12 cellular contexts compared by ENCODE assay signal in the genomic region with DNA sequence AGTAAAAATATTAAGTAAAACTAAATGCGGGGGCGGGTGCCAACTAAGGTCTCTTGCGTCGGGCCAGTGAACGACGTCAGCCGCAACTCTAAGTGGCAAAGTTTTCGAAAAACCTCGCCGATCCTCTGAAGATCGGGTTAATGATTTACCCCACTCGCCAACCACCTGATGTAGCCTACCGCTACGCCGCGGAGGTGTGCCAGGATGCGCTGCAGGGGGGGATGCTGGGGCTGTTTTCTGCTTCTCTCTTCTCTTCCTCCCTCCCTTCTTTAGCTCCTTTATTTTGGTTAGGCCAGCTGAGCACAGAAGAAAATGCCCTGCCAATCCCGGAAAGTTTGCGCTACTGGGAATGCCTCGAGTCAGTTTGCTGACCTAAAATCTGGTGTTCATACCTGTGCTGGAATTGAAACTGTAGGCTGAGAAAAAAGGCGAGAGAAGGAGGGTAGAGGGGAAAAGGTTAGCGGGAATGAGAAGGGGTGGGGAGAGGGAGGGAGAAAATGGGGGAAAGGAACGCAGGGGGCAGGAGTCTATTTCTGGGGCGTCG. TPM values are rescaled to one million over a fixed set of nuclear protein-coding genes. Genes with fewer than 3 reads are reported as not detected.
DNase-seq lines count a peak whose midpoint lies in the region; ATAC-seq and TF ChIP-seq lines count a peak whose summit lies in the region.
"Had no signal": no experiment of that assay in that cellular context is flagged by ENCODE, and none has a peak within 500 bp of the region (broad histone marks: within the 10 kb centered on the region; RNA-seq: fewer than 3 reads in every experiment).

No MANE protein-coding gene starts in this region.

- H3K27ac Mint-ChIP-seq in endothelial cell (ENCODE audit: unreplicated experiment), result no peak overlapping the region

- DNase-seq in NCI-H748 (lab: John Stamatoyannopoulos, UW; ENCODE audit: unreplicated experiment), result peak; percentile 42
- DNase-seq in NCI-H748 treated with DMSO at 0.1 percent for 48 hours (lab: John Stamatoyannopoulos, UW), result no peak
- DNase-seq in MM.1S, result peak; percentile 36
- DNase-seq in endothelial cell (ENCODE audit: low spot score), result no peak
- DNase-seq in psoas muscle, result no peak
- no peak for DNase-seq in kidney glomerular epithelial cell (lab: John Stamatoyannopoulos, UW)
- DNase-seq: gastrocnemius medialis, ovary had no signal

- H3K36me3 ChIP-seq in MM.1S (replicated peaks; ENCODE audit: insufficient read depth, low read length) (no peaks in the 10 kb centered on the region), psoas muscle (ENCODE audit: insufficient read depth in 1 of 2, low read depth in 1 of 2) (no peaks in the 10 kb centered on the region)
- H3K36me3 ChIP-seq: gastrocnemius medialis, ovary had no signal

- peak overlapping the region; percentile 96 for H2AFZ ChIP-seq in MM.1S (ENCODE audit: low read length)

- no peaks in the 10 kb centered on the region for H3K9me3 Mint-ChIP-seq in endothelial cell (ENCODE audit: unreplicated experiment)

- ATAC-seq in psoas muscle (no peak), HG02623 (IDR thresholded peaks at IDR 0.05; ENCODE audit: unreplicated experiment) (no peak), HG03025 (IDR thresholded peaks at IDR 0.05; ENCODE audit: low FRiP score, unreplicated experiment) (no peak)
- ATAC-seq: gastrocnemius medialis had no signal

- H3K9me3 ChIP-seq in MM.1S (replicated peaks; ENCODE audit: insufficient read depth, low read length), result no peaks in the 10 kb centered on the region
- H3K9me3 ChIP-seq in psoas muscle, result no peaks in the 10 kb centered on the region
- H3K9me3 ChIP-seq: gastrocnemius medialis, ovary had no signal

- peak overlapping the region; percentile 70 for H3K4me3 Mint-ChIP-seq in endothelial cell (ENCODE audit: unreplicated experiment)

- no peaks in the 10 kb centered on the region for H3K27me3 ChIP-seq in MM.1S (replicated peaks; ENCODE audit: insufficient read depth, low read length)
- H3K27me3 ChIP-seq in psoas muscle (ENCODE audit: insufficient read depth in 3 of 3, low read length in 2 of 3), result peaks cover 0 to 99% (median 50%) of the 10 kb centered on the region in 3 donors

- H3F3A ChIP-seq in MM.1S (ENCODE audit: insufficient read depth, low read length), result peaks cover 13% of the 10 kb centered on the region

- peak overlapping the region; percentile 62 for H3K4me3 ChIP-seq in MM.1S (ENCODE audit: low read length)
- peak overlapping the region; percentile 56 for H3K4me3 ChIP-seq in psoas muscle
- H3K4me3 ChIP-seq: ovary had no signal

- no peaks in the 10 kb centered on the region for H4K20me1 ChIP-seq in MM.1S (ENCODE audit: insufficient read depth, low read length)

- peaks cover 10% of the 10 kb centered on the region for H3K27me3 Mint-ChIP-seq in endothelial cell (ENCODE audit: unreplicated experiment)

- peaks cover 20% of the 10 kb centered on the region for H3K4me1 ChIP-seq in MM.1S (ENCODE audit: low read length)
- H3K4me1 ChIP-seq in psoas muscle, result peaks cover 4% of the 10 kb centered on the region

- H3K79me2 ChIP-seq in MM.1S (ENCODE audit: low read length), result no peaks in the 10 kb centered on the region

- H3K4me1 Mint-ChIP-seq in endothelial cell (ENCODE audit: unreplicated experiment), result peaks cover 71% of the 10 kb centered on the region

- no peaks in the 10 kb centered on the region for H3K36me3 Mint-ChIP-seq in endothelial cell (ENCODE audit: low read depth, unreplicated experiment)

- WGBS in psoas muscle, 3 donors, result 5 to 8% (median 7%) methylated on average over 23 to 25 of the region's 25 CpGs

- intact Hi-C loops in psoas muscle (cut with DNase I), result no loop called here

- peak overlapping the region; percentile 91 for H3K4me2 ChIP-seq in MM.1S (ENCODE audit: low read depth, low read length)

- H3K9me2 ChIP-seq in MM.1S (replicated peaks; ENCODE audit: insufficient read depth, low read length), result no peaks in the 10 kb centered on the region

- TF ChIP-seq CTCF in MM.1S (IDR thresholded peaks at IDR 0.05; ENCODE audit: low read length) (no peak), endothelial cell (IDR thresholded peaks at IDR 0.05; ENCODE audit: unreplicated experiment) (no peak), psoas muscle (IDR thresholded peaks at IDR 0.05) (no peak)

- peak overlapping the region; percentile 63; the same call in 1 of the 2 replicates for H3K9ac ChIP-seq in MM.1S (ENCODE audit: low read length)

- H3K27ac ChIP-seq in MM.1S (ENCODE audit: low read length), result peak overlapping the region; percentile 78
- H3K27ac ChIP-seq in psoas muscle, result no peak overlapping the region
- H3K27ac ChIP-seq: gastrocnemius medialis, ovary had no signal

RNA-seq across cellular contexts. Expression of a gene that starts 7.5 kb away (rescaled TPM):
- total RNA-seq in endothelial cell (ENCODE audit: unreplicated experiment) (6.7 TPM), psoas muscle (not detected)
- polyA plus RNA-seq in psoas muscle, result not detected
- total RNA-seq: A172, cardiac septum, gastrocnemius medialis had no signal
- polyA plus RNA-seq: ovary had no signal

Comparison
In these comparisons a context has a peak if more than half of its experiments do, and no peak if none do; other contexts are left out.
1. DNase-seq: peak in NCI-H748 (single experiment) and MM.1S (single experiment); none in NCI-H748 treated with DMSO at 0.1 percent for 48 hours (single experiment), endothelial cell (single experiment), psoas muscle (0 of 2) and kidney glomerular epithelial cell (single experiment).